19 cellular contexts compared by ENCODE assay signal in the genomic region with DNA sequence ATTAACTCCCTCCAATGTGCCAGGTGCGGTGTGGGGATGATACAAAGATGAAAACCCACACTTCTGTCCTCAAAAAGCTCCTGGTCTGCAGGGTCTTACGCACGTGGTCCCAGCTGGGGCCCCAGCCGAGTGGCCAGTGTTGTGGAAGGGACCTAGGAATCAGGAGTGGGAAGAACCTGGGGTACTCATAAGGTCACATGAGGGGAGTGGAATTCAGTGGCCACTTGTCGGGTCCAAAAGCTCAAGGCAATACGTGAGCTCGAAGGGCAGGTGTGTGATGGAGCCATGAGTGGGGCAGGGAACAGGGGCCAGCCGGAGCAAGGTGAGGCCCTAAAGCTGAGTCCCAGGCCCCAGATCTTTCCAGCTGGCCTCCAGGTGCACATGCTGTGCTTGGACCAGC.
DNase-seq lines count a peak whose midpoint lies in the region; ATAC-seq, FAIRE-seq and TF ChIP-seq lines count a peak whose summit lies in the region.
"Had no signal": no experiment of that assay in that cellular context is flagged by ENCODE, and none has a peak within 500 bp of the region (broad histone marks: within the 10 kb centered on the region; RNA-seq: fewer than 3 reads in every experiment).

No MANE protein-coding gene starts in this region.

- no peaks in the 10 kb centered on the region for H3K27me3 Mint-ChIP-seq in activated CD8-positive, alpha-beta memory T cell treated with anti-CD3 and anti-CD28 coated beads, Interleukin-2, amount 10 ng/mL, durations not matched to agents 7 days and 5 days

- H3K27ac ChIP-seq in RWPE2 (ENCODE audit: poor library complexity, severe bottlenecking), result no peak overlapping the region
- H3K27ac ChIP-seq in kidney (ENCODE audit: low read depth in 2 of 2, low read length in 2 of 2), result no peak overlapping the region
- H3K27ac ChIP-seq in spleen, result no peak overlapping the region
- H3K27ac ChIP-seq: 22Rv1 had no signal

- WGBS in spleen, 5 donors, result 86 to 93% (median 91%) methylated on average over 8 of the region's 8 CpGs

- H3K9me3 Mint-ChIP-seq in activated CD8-positive, alpha-beta memory T cell treated with anti-CD3 and anti-CD28 coated beads, Interleukin-2, amount 10 ng/mL, durations not matched to agents 7 days and 5 days (ENCODE audit: low read depth), result no peaks in the 10 kb centered on the region

- DNase-seq in activated CD8-positive, alpha-beta memory T cell treated with anti-CD3 and anti-CD28 coated beads, Interleukin-2, amount 50 U/mL, for 4 hours, result peak; percentile 2
- no peak for DNase-seq in activated CD8-positive, alpha-beta memory T cell treated with anti-CD3 and anti-CD28 coated beads, Interleukin-2, amount 10 ng/mL, durations not matched to agents 7 days and 5 days
- DNase-seq in RWPE2 (ENCODE audit: low spot score) (peak; percentile 66), kidney (peak; percentile 37), spleen (peak; percentile 46), superior temporal gyrus (ENCODE audit: extremely low spot score) (no peak), anterior cingulate cortex (lab: John Stamatoyannopoulos, UW) (no peak)
- DNase-seq: CD8-positive, alpha-beta T cell; COR-L47; DMS153; DMS79 treated with DMSO at 0.1 percent for 48 hours; EL; HCEC 1CT; HFFc6 had no signal

- no peak for ATAC-seq in activated CD8-positive, alpha-beta memory T cell treated with anti-CD3 and anti-CD28 coated beads, Interleukin-2, amount 10 ng/mL, durations not matched to agents 7 days and 5 days
- no peak for ATAC-seq in RWPE2 (ENCODE audit: low read depth)
- ATAC-seq: CD8-positive, alpha-beta T cell had no signal

- no peak for TF ChIP-seq POLR2A in spleen (IDR thresholded peaks at IDR 0.05)

- H3K36me3 Mint-ChIP-seq in activated CD8-positive, alpha-beta memory T cell treated with anti-CD3 and anti-CD28 coated beads, Interleukin-2, amount 10 ng/mL, durations not matched to agents 7 days and 5 days, result no peaks in the 10 kb centered on the region
- H3K36me3 Mint-ChIP-seq: CD14-positive monocyte had no signal

- no peak overlapping the region for H3K27ac Mint-ChIP-seq in activated CD8-positive, alpha-beta memory T cell treated with anti-CD3 and anti-CD28 coated beads, Interleukin-2, amount 10 ng/mL, durations not matched to agents 7 days and 5 days
- H3K27ac Mint-ChIP-seq: CD14-positive monocyte; CD8-positive, alpha-beta T cell; HFFc6 had no signal

- no peak for FAIRE-seq in kidney (lab: Jason Lieb, UNC)
- FAIRE-seq: D721Med, G401.6, GM12891 had no signal

- no peak overlapping the region for H3K4me3 ChIP-seq in RWPE2 (ENCODE audit: severe bottlenecking)
- H3K4me3 ChIP-seq in kidney (ENCODE audit: low read length in 2 of 2), result no peak overlapping the region
- H3K4me3 ChIP-seq in spleen, result no peak overlapping the region

- H3K4me3 Mint-ChIP-seq in activated CD8-positive, alpha-beta memory T cell treated with anti-CD3 and anti-CD28 coated beads, Interleukin-2, amount 10 ng/mL, durations not matched to agents 7 days and 5 days, result no peak overlapping the region
- H3K4me3 Mint-ChIP-seq: CD14-positive monocyte; CD8-positive, alpha-beta T cell; HFFc6 had no signal

- CTCF ChIA-PET in activated CD8-positive, alpha-beta memory T cell treated with anti-CD3 and anti-CD28 coated beads, Interleukin-2, amount 10 ng/mL, durations not matched to agents 7 days and 5 days (lab: Charles Lee), result no interaction called here

- no peak overlapping the region for H3K9ac ChIP-seq in kidney (ENCODE audit: low read length in 2 of 2)

- no peaks in the 10 kb centered on the region for H3K4me1 Mint-ChIP-seq in activated CD8-positive, alpha-beta memory T cell treated with anti-CD3 and anti-CD28 coated beads, Interleukin-2, amount 10 ng/mL, durations not matched to agents 7 days and 5 days
- H3K4me1 Mint-ChIP-seq: CD14-positive monocyte had no signal

- H3K4me1 ChIP-seq in RWPE2 (ENCODE audit: insufficient read depth, poor library complexity, severe bottlenecking) (peaks cover under 1% of the 10 kb centered on the region), kidney (ENCODE audit: control insufficient read depth in 1 of 2, insufficient read depth in 1 of 2, low read depth in 1 of 2, low read length in 2 of 2) (no peaks in the 10 kb centered on the region), spleen (no peaks in the 10 kb centered on the region)

- H3K36me3 ChIP-seq in RWPE2 (ENCODE audit: low read depth), result no peaks in the 10 kb centered on the region
- no peaks in the 10 kb centered on the region for H3K36me3 ChIP-seq in kidney (ENCODE audit: control insufficient read depth in 1 of 2, insufficient read depth in 2 of 2, low read length in 2 of 2)
- no peaks in the 10 kb centered on the region for H3K36me3 ChIP-seq in spleen

- H3K27me3 ChIP-seq in RWPE2 (ENCODE audit: insufficient read depth, poor library complexity, severe bottlenecking), result no peaks in the 10 kb centered on the region
- H3K27me3 ChIP-seq in spleen (replicated peaks in 1 of 7), result no peaks in the 10 kb centered on the region

- TF ChIP-seq CTCF in RWPE2 (IDR thresholded peaks at IDR 0.05; ENCODE audit: poor library complexity, severe bottlenecking) (no peak), kidney (IDR thresholded peaks at IDR 0.05; ENCODE audit: borderline replicate concordance, extremely low read depth, insufficient read depth) (no peak), spleen (IDR thresholded peaks at IDR 0.05 in 8 of 11, conservative IDR thresholded peaks at IDR 0.05 in 3 of 11) (no peak)

- H3K9me3 ChIP-seq in RWPE2 (ENCODE audit: severe bottlenecking) (peaks cover under 1% of the 10 kb centered on the region), kidney (ENCODE audit: control insufficient read depth in 1 of 2, low read length in 2 of 2) (no peaks in the 10 kb centered on the region), spleen (peaks cover 0 to 7% (median 0%) of the 10 kb centered on the region in 8 donors)

- intact Hi-C loops in kidney (cut with DNase I), result no loop called here
- intact Hi-C loops in spleen (cut with DNase I; ENCODE audit: low total_unique reads), result no loop called here

Comparison
In these comparisons a context has a peak if more than half of its experiments do, and no peak if none do; other contexts are left out.
1. DNase-seq: peak in activated CD8-positive, alpha-beta memory T cell treated with anti-CD3 and anti-CD28 coated beads, Interleukin-2, amount 50 U/mL, for 4 hours (single experiment), RWPE2 (single experiment), kidney (single experiment) and spleen (single experiment); none in activated CD8-positive, alpha-beta memory T cell treated with anti-CD3 and anti-CD28 coated beads, Interleukin-2, amount 10 ng/mL, durations not matched to agents 7 days and 5 days (single experiment), superior temporal gyrus (single experiment) and anterior cingulate cortex (0 of 58).